12 cellular contexts compared by ENCODE assay signal in the genomic region with DNA sequence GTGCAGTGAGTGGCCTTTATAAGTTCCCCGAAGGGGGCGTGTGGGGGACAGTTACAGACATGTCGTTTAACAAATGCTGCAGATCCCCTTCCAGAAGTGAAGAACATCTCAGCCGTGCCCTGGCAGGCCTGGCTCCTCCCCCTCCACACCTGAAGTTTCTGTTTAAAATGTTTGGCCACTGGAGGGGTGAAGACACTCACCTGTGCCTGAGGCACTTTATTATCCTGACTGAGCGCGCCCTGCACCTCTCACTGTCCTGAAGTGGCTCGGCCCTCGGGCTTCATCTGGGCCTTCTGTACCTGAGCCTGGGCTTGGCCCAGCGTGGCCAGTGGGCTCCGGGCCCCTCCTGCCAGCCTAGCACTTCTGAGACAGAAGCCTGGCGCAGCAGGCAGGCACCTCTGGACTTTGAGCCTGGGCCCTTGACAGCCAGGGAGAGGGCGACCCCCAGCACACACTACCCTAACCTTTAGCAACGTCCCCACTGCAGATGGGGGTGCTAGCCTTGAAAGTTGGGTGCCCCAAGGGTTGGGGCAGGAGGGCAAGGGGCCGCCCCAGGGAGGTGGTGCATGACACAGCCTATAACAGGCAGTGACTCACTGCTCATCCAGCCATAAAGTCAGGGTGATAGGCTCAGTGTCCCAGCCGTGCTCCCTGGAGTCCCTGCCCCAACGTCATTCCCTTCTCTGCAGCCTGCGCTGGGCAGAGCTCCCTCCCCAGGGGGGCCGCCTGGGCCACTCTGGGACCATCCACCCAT. TPM values are rescaled to one million over a fixed set of nuclear protein-coding genes. Genes with fewer than 3 reads are reported as not detected.
DNase-seq lines count a peak whose midpoint lies in the region; ATAC-seq, FAIRE-seq and TF ChIP-seq lines count a peak whose summit lies in the region.
"Had no signal": no experiment of that assay in that cellular context is flagged by ENCODE, and none has a peak within 500 bp of the region (broad histone marks: within the 10 kb centered on the region; RNA-seq: fewer than 3 reads in every experiment).

No MANE protein-coding gene starts in this region.

- no peak for TF ChIP-seq CTCF in bronchial epithelial cell (IDR thresholded peaks at IDR 0.05; ENCODE audit: insufficient read depth, low read length, severe bottlenecking)
- TF ChIP-seq CTCF in retinal pigment epithelial cell (conservative IDR thresholded peaks at IDR 0.05; ENCODE audit: low read depth, low read length): no peak

- no peak for FAIRE-seq in bronchial epithelial cell (lab: Jason Lieb, UNC)

- peak; percentile 57 for DNase-seq in EL
- peak; percentile 53 for DNase-seq in MG63
- DNase-seq in bronchial epithelial cell (ENCODE audit: low read depth): peak; percentile 62
- peak; percentile 23 for DNase-seq in retinal pigment epithelial cell (ENCODE audit: low read depth)
- no peak for DNase-seq in stimulated activated naive CD8-positive, alpha-beta T cell treated with anti-CD3 and anti-CD28 coated beads, Interleukin-15, Interleukin-2, amounts not matched to agents 100 U/mL and 50 U/mL, for 24 hours
- DNase-seq: activated CD4-positive, alpha-beta T cell treated with anti-CD3 and anti-CD28 coated beads, Interleukin-2, amount 50 U/mL, for 48 hours; activated gamma-delta T cell treated with Interleukin-2 at 50 U/mL for 16 hours; NCI-H1092 treated with DMSO at 0.1 percent for 48 hours; NCI-H748 treated with DMSO at 0.1 percent for 48 hours had no signal

- H3K4me3 ChIP-seq in MG63 (no peak overlapping the region), bronchial epithelial cell (ENCODE audit: low read depth, low read length) (no peak overlapping the region), retinal pigment epithelial cell (ENCODE audit: low read length) (no peak overlapping the region)

- ATAC-seq in GM18907 (IDR thresholded peaks at IDR 0.05; ENCODE audit: unreplicated experiment) (no peak), HG02759 (IDR thresholded peaks at IDR 0.05; ENCODE audit: unreplicated experiment) (no peak)
- ATAC-seq in stimulated activated naive CD8-positive, alpha-beta T cell treated with anti-CD3 and anti-CD28 coated beads, Interleukin-15, Interleukin-2, amounts not matched to agents 100 U/mL and 50 U/mL, for 24 hours: no peak

- H3K36me3 ChIP-seq in MG63 (no peaks in the 10 kb centered on the region), bronchial epithelial cell (ENCODE audit: control insufficient read depth, insufficient read depth, low read length) (no peaks in the 10 kb centered on the region)

- no peaks in the 10 kb centered on the region for H3K9me3 ChIP-seq in MG63

- no peaks in the 10 kb centered on the region for H3K27me3 ChIP-seq in MG63
- peaks cover 15% of the 10 kb centered on the region for H3K27me3 ChIP-seq in bronchial epithelial cell (ENCODE audit: control insufficient read depth, insufficient read depth, low read length)

RNA-seq across cellular contexts. Expression of a gene that starts 13.6 kb away (rescaled TPM):
- 1.6 TPM in 1 of 2 replicates, not detected in the other for total RNA-seq in MG63 (2014; rRNA removed; shearing (Covaris generic); ENCODE audit: low replicate concordance)
- not detected in 2 replicates for total RNA-seq in bronchial epithelial cell
- total RNA-seq: T-helper 1 cell treated with Interleukin-12 subunit alpha and Interleukin-12 subunit beta and Interleukin-4 antibody, amounts not matched to agents 30 ng/mL and 1 ng/mL, for 36 hours had no signal
